24 cellular contexts compared by ENCODE assay signal in the genomic region with DNA sequence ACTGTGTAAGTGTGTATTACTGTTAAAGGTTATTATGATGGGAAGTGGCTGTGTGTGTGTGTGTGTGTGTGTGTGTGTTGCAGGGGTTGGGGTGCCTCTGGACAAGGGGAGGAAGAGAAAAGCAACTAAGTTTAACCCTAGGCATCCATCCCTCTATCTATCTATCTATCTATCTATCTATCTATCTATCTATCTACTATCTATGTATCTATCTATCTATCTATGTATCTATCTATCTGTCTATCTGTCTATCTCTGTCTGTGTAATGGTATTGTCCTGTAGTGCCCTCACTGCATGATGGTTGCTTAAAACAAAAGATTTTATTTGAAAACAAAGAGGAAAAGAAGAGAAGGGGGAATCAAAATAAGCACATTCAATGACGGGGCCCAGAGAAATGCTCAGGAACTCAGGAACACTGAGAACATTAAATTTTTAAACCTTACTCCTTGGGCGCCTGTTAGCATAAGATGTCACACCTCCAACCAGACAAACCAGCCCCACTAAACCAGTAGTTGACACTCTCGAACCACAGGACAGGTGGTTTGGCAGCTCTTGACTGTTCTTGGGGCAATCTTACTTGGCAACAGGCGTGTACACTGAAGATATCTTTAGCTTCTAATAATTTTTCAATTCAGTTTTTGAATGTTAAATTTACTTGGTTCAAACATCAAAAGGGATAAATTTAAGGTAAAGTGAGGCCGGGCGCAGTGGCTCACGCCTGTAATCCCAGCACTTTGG. TPM values are rescaled to one million over a fixed set of nuclear protein-coding genes. Genes with fewer than 3 reads are reported as not detected.
"Had no signal": no experiment of that assay in that cellular context is flagged by ENCODE, and none has a peak within 500 bp of the region (broad histone marks: within the 10 kb centered on the region; RNA-seq: fewer than 3 reads in every experiment).

No MANE protein-coding gene starts in this region.

- FAIRE-seq: astrocyte, bronchial epithelial cell, small intestine had no signal

- H3K27ac ChIP-seq: esophagus muscularis mucosa, prostate gland, upper lobe of left lung had no signal

- H3K36me3 ChIP-seq: esophagus muscularis mucosa, prostate gland, upper lobe of left lung had no signal

- H3K4me3 ChIP-seq: esophagus muscularis mucosa, prostate gland, upper lobe of left lung had no signal

- H3K4me1 ChIP-seq: prostate gland had no signal

- H3K9me3 ChIP-seq: esophagus muscularis mucosa, prostate gland, upper lobe of left lung had no signal

- H3K27me3 ChIP-seq: upper lobe of left lung had no signal

- ATAC-seq: activated CD4-positive, alpha-beta T cell treated with anti-CD3 and anti-CD28 coated beads for 36 hours; left ventricle myocardium superior; right cardiac atrium; stimulated activated naive CD8-positive, alpha-beta T cell treated with anti-CD3 and anti-CD28 coated beads, Interleukin-15, Interleukin-2, amounts not matched to agents 100 U/mL and 50 U/mL, for 24 hours had no signal

- DNase-seq: activated CD4-positive, alpha-beta memory T cell treated with anti-CD3 and anti-CD28 coated beads for 36 hours; activated CD4-positive, alpha-beta T cell treated with anti-CD3 and anti-CD28 coated beads for 36 hours; activated CD8-positive, alpha-beta memory T cell treated with anti-CD3 and anti-CD28 coated beads, Interleukin-2, amount 50 U/mL, for 48 hours; activated naive CD4-positive, alpha-beta T cell treated with anti-CD3 and anti-CD28 coated beads, Interleukin-2, amount 10 ng/mL, durations not matched to agents 7 days and 5 days; dermis blood vessel endothelial cell; hypothalamus; left ventricle myocardium superior; nephron progenitor cell; small intestine; stimulated activated CD4-positive, alpha-beta T cell treated with anti-CD3 and anti-CD28 coated beads, Interleukin-4, amount 100 ng/mL, for 24 hours; stimulated activated naive CD8-positive, alpha-beta T cell treated with anti-CD3 and anti-CD28 coated beads, Interleukin-15, Interleukin-2, amounts not matched to agents 100 U/mL and 50 U/mL, for 24 hours; upper lobe of left lung had no signal

RNA-seq across cellular contexts. Expression of gene RNF222, which starts 9.5 kb away (rescaled TPM):
- total RNA-seq: activated CD4-positive, alpha-beta memory T cell treated with anti-CD3 and anti-CD28 coated beads for 36 hours; activated CD4-positive, alpha-beta T cell treated with anti-CD3 and anti-CD28 coated beads for 36 hours; astrocyte; chondrocyte; dermis blood vessel endothelial cell; fibroblast of villous mesenchyme; glomerular endothelial cell; kidney epithelial cell; left ventricle myocardium superior; omental fat pad; prostate gland; right cardiac atrium; temporal lobe; upper lobe of left lung had no signal
- polyA plus RNA-seq: right cardiac atrium, small intestine had no signal

RNA-seq across cellular contexts. Expression of gene ODF4, which starts 48.4 kb away (rescaled TPM):
- total RNA-seq: activated CD4-positive, alpha-beta memory T cell treated with anti-CD3 and anti-CD28 coated beads for 36 hours; activated CD4-positive, alpha-beta T cell treated with anti-CD3 and anti-CD28 coated beads for 36 hours; astrocyte; bronchial epithelial cell; chondrocyte; dermis blood vessel endothelial cell; esophagus muscularis mucosa; fibroblast of villous mesenchyme; glomerular endothelial cell; kidney epithelial cell; left ventricle myocardium superior; omental fat pad; prostate gland; right cardiac atrium; temporal lobe; upper lobe of left lung had no signal
- polyA plus RNA-seq: adipose tissue, right cardiac atrium, small intestine had no signal
